8 cellular contexts compared by ENCODE assay signal in genomic region chr22:41834005-41834975, GRCh38. TPM values are rescaled to one million over a fixed set of nuclear protein-coding genes. Genes with fewer than 3 reads are reported as not detected.
DNase-seq lines count a peak whose midpoint lies in the region; ATAC-seq and TF ChIP-seq lines count a peak whose summit lies in the region.

No MANE protein-coding gene starts in this region.

- H3K4me3 Mint-ChIP-seq in CD4-positive, alpha-beta T cell = peak overlapping the region; percentile 90

- H3K9ac ChIP-seq in muscle layer of colon (ENCODE audit: low read length) = peak overlapping the region; percentile 24

- TF ChIP-seq CTCF in CD4-positive, alpha-beta T cell (IDR thresholded peaks at IDR 0.05) = no peak
- TF ChIP-seq CTCF in cardiac fibroblast (IDR thresholded peaks at IDR 0.05; ENCODE audit: low read depth, low read length) = no peak

- H3K27me3 Mint-ChIP-seq in CD4-positive, alpha-beta T cell = no peaks in the 10 kb centered on the region

- H3K4me3 ChIP-seq in MG63 (peak overlapping the region; percentile 72), cardiac fibroblast (replicated peaks in 1 of 2; ENCODE audit: low read depth in 2 of 2, low read length in 2 of 2) (peak overlapping the region; percentile 77 to 89), muscle layer of colon (ENCODE audit: low read depth in 1 of 2, low read length in 2 of 2) (peak overlapping the region; percentile 53 to 78)

- H3K4me1 Mint-ChIP-seq in CD4-positive, alpha-beta T cell (ENCODE audit: low read depth) = peaks cover 56% of the 10 kb centered on the region

- no peaks in the 10 kb centered on the region for H3K9me3 Mint-ChIP-seq in CD4-positive, alpha-beta T cell

- peak overlapping the region; percentile 89 for H3K27ac ChIP-seq in CD4-positive, alpha-beta T cell (ENCODE audit: low read depth, low read length)
- peak overlapping the region; percentile 86 for H3K27ac ChIP-seq in muscle layer of colon (ENCODE audit: low read depth, low read length)

- CTCF ChIA-PET in CD4-positive, alpha-beta T cell (lab: Charles Lee) = interaction anchor here (0.9 to 3.4 kb wide), 5 partner anchors 10 to 167 kb away, joined by 3 to 8 read pairs (median 4); no protein-coding TSS in a partner anchor

- intact Hi-C loops in CD4-positive, alpha-beta T cell (cut with DNase I, micrococcal nuclease) = loop anchor here (5.0 kb wide), 2 partner anchors 38 to 52 kb away; no protein-coding TSS in a partner anchor

- H3K36me3 Mint-ChIP-seq in CD4-positive, alpha-beta T cell (ENCODE audit: low read depth) = peaks cover 34% of the 10 kb centered on the region

- DNase-seq in CD4-positive, alpha-beta T cell = no peak
- DNase-seq in MG63 = no peak
- DNase-seq in cardiac fibroblast (ENCODE audit: low read depth in 2 of 2) = no peak
- no peak for DNase-seq in NCI-H446 treated with DMSO at 0.1 percent for 48 hours (lab: John Stamatoyannopoulos, UW)
- DNase-seq in stimulated activated CD4-positive, alpha-beta T cell treated with anti-CD3 and anti-CD28 coated beads, Interleukin-2, amount 100 ng/mL, for 48 hours = no peak
- DNase-seq in DMS 273 (lab: John Stamatoyannopoulos, UW; ENCODE audit: unreplicated experiment) = no peak

- no peaks in the 10 kb centered on the region for H3K9me3 ChIP-seq in CD4-positive, alpha-beta T cell (ENCODE audit: control insufficient read depth, low read length)
- H3K9me3 ChIP-seq in MG63 (no peaks in the 10 kb centered on the region), muscle layer of colon (ENCODE audit: low read length) (no peaks in the 10 kb centered on the region)

- H3K27me3 ChIP-seq in CD4-positive, alpha-beta T cell (ENCODE audit: control insufficient read depth, insufficient read depth, low read length) = no peaks in the 10 kb centered on the region
- H3K27me3 ChIP-seq in MG63 = no peaks in the 10 kb centered on the region
- H3K27me3 ChIP-seq in muscle layer of colon (ENCODE audit: control insufficient read depth in 1 of 2, insufficient read depth in 2 of 2, low read length in 2 of 2) = no peaks in the 10 kb centered on the region

- peaks cover 35% of the 10 kb centered on the region for H3K36me3 ChIP-seq in MG63
- peaks cover 11% of the 10 kb centered on the region for H3K36me3 ChIP-seq in muscle layer of colon (ENCODE audit: insufficient read depth, low read length)

- ATAC-seq in CD4-positive, alpha-beta T cell (ENCODE audit: poor library complexity) = no peak
- no peak for ATAC-seq in HG02870 (IDR thresholded peaks at IDR 0.05; ENCODE audit: unreplicated experiment)

- peaks cover 10% of the 10 kb centered on the region for H3K4me1 ChIP-seq in muscle layer of colon (ENCODE audit: insufficient read depth, low read length)

- H3K27ac Mint-ChIP-seq in CD4-positive, alpha-beta T cell = peak overlapping the region; percentile 89

- POLR2A ChIA-PET in CD4-positive, alpha-beta T cell (lab: Charles Lee) = interaction anchor here (0.5 to 5.0 kb wide), 13 partner anchors 10 to 548 kb away, joined by 3 to 107 read pairs (median 24); partner anchors contain the start of genes CCDC134, CENPM, PMM1 and RANGAP1

RNA-seq across cellular contexts. Expression of gene SREBF2, which starts 1.4 kb away (rescaled TPM):
- total RNA-seq in CD4-positive, alpha-beta T cell = 10 to 100 TPM; 67.2 to 69.9 TPM
- total RNA-seq in MG63 (2014; rRNA removed; shearing (Covaris generic); ENCODE audit: low replicate concordance) = 15.0 and 26.5 TPM in 2 replicates

RNA-seq across cellular contexts. Expression of gene CCDC134, which starts 33.8 kb away (rescaled TPM):
- total RNA-seq in CD4-positive, alpha-beta T cell = 10 to 100 TPM; 14.1 to 16.2 TPM
- total RNA-seq in MG63 (2014; rRNA removed; shearing (Covaris generic); ENCODE audit: low replicate concordance) = 2.7 and 14.0 TPM in 2 replicates
